Comparison of ENCODE assay signal across 17 cellular contexts in genomic region chr1:18646091-18646775, GRCh38. TPM values are rescaled to one million over a fixed set of nuclear protein-coding genes. Genes with fewer than 3 reads are reported as not detected.
A peak's percentile ranks its signal among the peaks of the same experiment; 100 is the strongest.
DNase-seq lines count a peak whose midpoint lies in the region; ATAC-seq and TF ChIP-seq lines count a peak whose summit lies in the region.
"Had no signal": no experiment of that assay in that cellular context is flagged by ENCODE, and none has a peak within 500 bp of the region (broad histone marks: within the 10 kb centered on the region; RNA-seq: fewer than 3 reads in every experiment).

No MANE protein-coding gene starts in this region.

- H3K36me3 Mint-ChIP-seq in chondrocyte (ENCODE audit: low read depth) (no peaks in the 10 kb centered on the region), neural crest cell (ENCODE audit: low read depth) (no peaks in the 10 kb centered on the region)

- intact Hi-C loops in A673 (cut with micrococcal nuclease; ENCODE audit: unreplicated experiment), result no loop called here

- H3K36me3 ChIP-seq in A673 (ENCODE audit: insufficient read depth, low read length, poor library complexity, severe bottlenecking), result peaks cover 5% of the 10 kb centered on the region

- H3K4me1 ChIP-seq in A673 (ENCODE audit: insufficient read depth, low read length, poor library complexity, severe bottlenecking), result peaks cover 52% of the 10 kb centered on the region

- H3K27me3 ChIP-seq in A673 (replicated peaks; ENCODE audit: insufficient read depth, low read depth, low read length, poor library complexity), result peaks cover 7% of the 10 kb centered on the region

- TF ChIP-seq CTCF in A673 (conservative IDR thresholded peaks at IDR 0.05; ENCODE audit: low read depth, low read length) (no peak), chondrocyte (IDR thresholded peaks at IDR 0.05) (no peak), neural crest cell (conservative IDR thresholded peaks at IDR 0.05) (no peak), foreskin fibroblast (IDR thresholded peaks at IDR 0.05; ENCODE audit: low read depth, low read length) (no peak)

- peaks cover 80% of the 10 kb centered on the region for H3K27me3 Mint-ChIP-seq in chondrocyte (ENCODE audit: low read depth)
- peaks cover 97% of the 10 kb centered on the region for H3K27me3 Mint-ChIP-seq in neural crest cell (ENCODE audit: low read depth)

- H3K9me3 Mint-ChIP-seq in chondrocyte (ENCODE audit: low read depth) (no peaks in the 10 kb centered on the region), neural crest cell (no peaks in the 10 kb centered on the region)
- H3K9me3 Mint-ChIP-seq: activated CD4-positive, alpha-beta memory T cell treated with anti-CD3 and anti-CD28 coated beads, Interleukin-2, amount 10 ng/mL, durations not matched to agents 7 days and 5 days; stimulated activated naive CD8-positive, alpha-beta T cell treated with anti-CD3 and anti-CD28 coated beads, Interleukin-15, Interleukin-2, amounts not matched to agents 100 ng/mL and 50 ng/mL, for 24 hours had no signal

- H3K4me1 Mint-ChIP-seq in chondrocyte (ENCODE audit: low read depth) (peaks cover 9% of the 10 kb centered on the region), neural crest cell (peaks cover 60% of the 10 kb centered on the region)

- CTCF ChIA-PET in A673 (lab: Charles Lee), result no interaction called here

- DNase-seq in A673 (ENCODE audit: low spot score), result no peak
- peak; percentile 23 for DNase-seq in Daoy (ENCODE audit: low read depth)
- no peak for DNase-seq in chondrocyte (ENCODE audit: low spot score)
- DNase-seq in neural crest cell (ENCODE audit: low read depth, low spot score), result no peak
- no peak for DNase-seq in foreskin fibroblast
- no peak for DNase-seq in NCI-H226
- DNase-seq: activated CD4-positive, alpha-beta memory T cell treated with anti-CD3 and anti-CD28 coated beads, Interleukin-2, amount 10 ng/mL, durations not matched to agents 7 days and 5 days; activated effector memory CD4-positive, alpha-beta T cell treated with Interleukin-2 at 50 U/mL for 16 hours; central memory CD4-positive, alpha-beta T cell; midbrain; NCI-H1092 had no signal

- H3K4me3 ChIP-seq in A673 (ENCODE audit: low read depth, low read length, poor library complexity, severe bottlenecking) (peak overlapping the region; percentile 20), foreskin fibroblast (ENCODE audit: low read depth in 1 of 2, low read length in 2 of 2) (no peak overlapping the region)

- H3K4me3 Mint-ChIP-seq in chondrocyte (ENCODE audit: unreplicated experiment) (peak overlapping the region; percentile 12), neural crest cell (peak overlapping the region; percentile 63)
- H3K4me3 Mint-ChIP-seq: activated CD4-positive, alpha-beta memory T cell treated with anti-CD3 and anti-CD28 coated beads, Interleukin-2, amount 10 ng/mL, durations not matched to agents 7 days and 5 days; stimulated activated naive CD8-positive, alpha-beta T cell treated with anti-CD3 and anti-CD28 coated beads, Interleukin-15, Interleukin-2, amounts not matched to agents 100 ng/mL and 50 ng/mL, for 24 hours had no signal

- no peak overlapping the region for H3K27ac Mint-ChIP-seq in chondrocyte (ENCODE audit: unreplicated experiment)
- no peak overlapping the region for H3K27ac Mint-ChIP-seq in neural crest cell (ENCODE audit: unreplicated experiment)
- H3K27ac Mint-ChIP-seq: activated CD4-positive, alpha-beta memory T cell treated with anti-CD3 and anti-CD28 coated beads, Interleukin-2, amount 10 ng/mL, durations not matched to agents 7 days and 5 days; stimulated activated naive CD8-positive, alpha-beta T cell treated with anti-CD3 and anti-CD28 coated beads, Interleukin-15, Interleukin-2, amounts not matched to agents 100 ng/mL and 50 ng/mL, for 24 hours had no signal

- BruUV-seq in A673 (replicated peaks; lab: Mats Ljungman, UMichigan), result no TSS peak

- POLR2A ChIA-PET in A673 (lab: Charles Lee; ENCODE audit: low non-redundant PET), result no interaction called here

- peak overlapping the region; percentile 40 for H3K27ac ChIP-seq in A673 (ENCODE audit: low read depth, low read length, poor library complexity, severe bottlenecking)
- H3K27ac ChIP-seq: C4-2B had no signal

- ATAC-seq in GM19455 (IDR thresholded peaks at IDR 0.05; ENCODE audit: unreplicated experiment) (no peak), HG03457 (IDR thresholded peaks at IDR 0.05; ENCODE audit: unreplicated experiment) (no peak)

- H3K9me3 ChIP-seq in A673 (ENCODE audit: low read depth, low read length, poor library complexity, severe bottlenecking), result no peaks in the 10 kb centered on the region

RNA-seq across cellular contexts. Expression of gene PAX7, which starts 15.6 kb away (rescaled TPM):
- total RNA-seq in A673 (2021) (29.8 and 36.5 TPM in 2 replicates), chondrocyte (not detected in 3 replicates), neural crest cell (10.2 and 10.9 TPM in 2 replicates)
- 0.09 and 0.97 TPM in 2 replicates for total RNA-seq in Daoy (2014; rRNA removed; shearing (Covaris generic))
- total RNA-seq: activated CD4-positive, alpha-beta memory T cell treated with anti-CD3 and anti-CD28 coated beads, Interleukin-2, amount 10 ng/mL, durations not matched to agents 7 days and 5 days; epithelial cell of proximal tubule; RPMI7951 had no signal
